In the genomic region with DNA sequence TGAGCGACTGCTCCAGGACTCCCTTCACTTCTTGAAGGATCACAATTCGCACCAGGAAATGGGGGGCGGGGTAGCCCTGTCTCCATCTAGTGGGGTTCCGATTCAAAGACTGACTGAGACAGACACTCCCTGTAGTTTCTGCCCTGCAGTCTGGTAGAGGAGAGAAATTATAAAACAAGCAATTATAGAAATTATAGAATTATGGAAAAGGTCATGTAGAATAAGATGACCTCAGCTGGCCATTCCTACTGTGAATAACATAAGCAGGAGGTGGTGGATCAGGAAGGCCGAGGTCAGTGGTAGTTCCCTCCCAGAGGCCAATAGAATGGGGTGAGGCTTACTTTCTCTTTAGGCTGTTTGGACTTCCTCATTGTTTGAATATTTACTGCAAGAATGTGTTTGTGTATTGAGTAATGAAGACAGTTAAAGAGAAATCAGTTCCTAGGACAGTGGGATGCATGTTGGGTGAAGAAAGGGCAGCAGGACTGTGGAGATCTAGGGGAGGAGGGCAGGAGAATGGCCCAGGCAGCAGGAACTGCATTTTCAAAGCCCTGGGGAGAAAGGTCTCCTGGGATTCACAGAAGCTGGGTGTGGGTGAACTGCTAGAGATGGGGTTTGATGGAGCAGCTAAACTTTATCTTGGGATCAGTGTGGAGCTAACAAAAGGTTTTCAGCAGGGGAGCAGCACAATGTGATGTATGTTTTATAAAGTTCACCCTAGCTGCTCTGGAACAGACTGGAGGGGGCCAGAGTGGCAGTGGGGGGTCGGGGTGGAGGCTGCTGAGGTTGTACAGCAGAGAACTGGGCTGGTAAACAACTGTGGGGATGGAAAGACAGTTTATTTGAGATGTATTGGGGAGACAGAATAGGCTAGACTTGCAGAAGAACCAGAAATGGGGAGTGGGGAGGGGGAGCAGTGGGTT, we compare ENCODE assay signal across 8 cellular contexts. TPM values are rescaled to one million over a fixed set of nuclear protein-coding genes. Genes with fewer than 3 reads are reported as not detected.
A peak's percentile ranks its signal among the peaks of the same experiment; 100 is the strongest.
DNase-seq lines count a peak whose midpoint lies in the region; ATAC-seq and TF ChIP-seq lines count a peak whose summit lies in the region.

No MANE protein-coding gene starts in this region.

- H3K27ac ChIP-seq in mammary epithelial cell (ENCODE audit: insufficient read depth, low read depth, low read length) (no peak overlapping the region), lower lobe of right lung (peak overlapping the region; percentile 92), upper lobe of right lung (peak overlapping the region; percentile 93)

- CTCF ChIA-PET in mammary epithelial cell (lab: Charles Lee; ENCODE audit: low non-redundant PET): no interaction called here

- H3K9me3 ChIP-seq in mammary epithelial cell (replicated peaks; ENCODE audit: insufficient read depth, low read length) (peaks cover 9% of the 10 kb centered on the region), lower lobe of right lung (peaks cover 18% of the 10 kb centered on the region), upper lobe of right lung (peaks cover 10% of the 10 kb centered on the region)

- H2AFZ ChIP-seq in mammary epithelial cell (ENCODE audit: low read depth, low read length): peak overlapping the region; percentile 44

- ATAC-seq in lower lobe of right lung (peak; percentile 57 to 66), upper lobe of right lung (peak; percentile 65), GM19463 (IDR thresholded peaks at IDR 0.05; ENCODE audit: unreplicated experiment) (no peak)

- H4K20me1 ChIP-seq in mammary epithelial cell (ENCODE audit: insufficient read depth, low read length): no peaks in the 10 kb centered on the region

- DNase-seq in GM10266 (ENCODE audit: extremely low spot score) (peak; percentile 36), NCI-H69 (lab: John Stamatoyannopoulos, UW) (peak; percentile 29), mammary epithelial cell (peak; percentile 31), lower lobe of right lung (no peak), upper lobe of right lung (no peak), GM13977 (ENCODE audit: low spot score) (no peak), DMS 273 treated with DMSO at 0.1 percent for 48 hours (lab: John Stamatoyannopoulos, UW) (no peak)

- no peaks in the 10 kb centered on the region for H3K79me2 ChIP-seq in mammary epithelial cell (ENCODE audit: insufficient read depth, low read length)

- H3K27me3 ChIP-seq in mammary epithelial cell (ENCODE audit: insufficient read depth, low read length): no peaks in the 10 kb centered on the region
- H3K27me3 ChIP-seq in lower lobe of right lung (ENCODE audit: low read depth): no peaks in the 10 kb centered on the region
- no peaks in the 10 kb centered on the region for H3K27me3 ChIP-seq in upper lobe of right lung

- no peak for TF ChIP-seq CTCF in GM10266 (IDR thresholded peaks at IDR 0.05; ENCODE audit: control insufficient read depth, insufficient read depth, low read depth, missing control alignments)
- no peak for TF ChIP-seq CTCF in mammary epithelial cell (conservative IDR thresholded peaks at IDR 0.05 in 1 of 2, IDR thresholded peaks at IDR 0.05 in 1 of 2; ENCODE audit: extremely low read depth in 1 of 2, insufficient read depth in 1 of 2, low read depth in 1 of 2, low read length in 2 of 2)
- no peak for TF ChIP-seq CTCF in lower lobe of right lung (IDR thresholded peaks at IDR 0.05)
- TF ChIP-seq CTCF in upper lobe of right lung (IDR thresholded peaks at IDR 0.05): peak; percentile 6
- TF ChIP-seq CTCF in GM13977 (IDR thresholded peaks at IDR 0.05; ENCODE audit: extremely low read depth, insufficient read depth, missing control alignments): no peak

- H3K4me1 ChIP-seq in mammary epithelial cell (ENCODE audit: insufficient read depth, low read length) (peaks cover 17% of the 10 kb centered on the region), lower lobe of right lung (peaks cover 26% of the 10 kb centered on the region), upper lobe of right lung (peaks cover 19% of the 10 kb centered on the region)

- dilution Hi-C loops in mammary epithelial cell (cut with HindIII; ENCODE audit: low sequenced_read_pairs): no loop called here

- intact Hi-C loops in mammary epithelial cell (cut with micrococcal nuclease): loop anchor here (2.0 to 5.0 kb wide), 4 partner anchors 53 to 292 kb away; a partner anchor contains a TSS
- intact Hi-C loops in lower lobe of right lung (cut with DNase I): no loop called here
- intact Hi-C loops in upper lobe of right lung (cut with DNase I): no loop called here

- H3K36me3 ChIP-seq in mammary epithelial cell (ENCODE audit: insufficient read depth, low read length): no peaks in the 10 kb centered on the region
- no peaks in the 10 kb centered on the region for H3K36me3 ChIP-seq in lower lobe of right lung
- H3K36me3 ChIP-seq in upper lobe of right lung: no peaks in the 10 kb centered on the region

- H3K4me2 ChIP-seq in mammary epithelial cell (ENCODE audit: insufficient read depth, low read depth, low read length): peak overlapping the region; percentile 77

- in situ Hi-C loops in mammary epithelial cell (cut with MboI; ENCODE audit: low sequenced_read_pairs in 2 of 2): loop anchor here in 1 of 2 donors (25.0 kb wide), 1 partner anchor 97 kb away; no protein-coding TSS in a partner anchor
- in situ Hi-C loops in GM13977 (cut with MboI; ENCODE audit: low pct_unique_long_range_greater_than_20kb, low sequenced_read_pairs, unreplicated experiment): no loop called here

- no TSS peak for BruUV-seq in mammary epithelial cell (replicated peaks; lab: Mats Ljungman, UMichigan)

- 84% methylated on average over 6 of the region's 6 CpGs for WGBS in mammary epithelial cell (ENCODE audit: low coverage, missing lambda C conversion rate)

- H3K4me3 ChIP-seq in mammary epithelial cell (replicated peaks in 1 of 3; ENCODE audit: insufficient read depth in 1 of 3, low read depth in 2 of 3, low read length in 3 of 3): no peak overlapping the region
- H3K4me3 ChIP-seq in lower lobe of right lung: peak overlapping the region; percentile 62
- H3K4me3 ChIP-seq in upper lobe of right lung: peak overlapping the region; percentile 69

- no peak overlapping the region for H3K9ac ChIP-seq in mammary epithelial cell (ENCODE audit: insufficient read depth, low read length)

RNA-seq across cellular contexts. Expression of a gene that starts 2.1 kb away (rescaled TPM):
- total RNA-seq in mammary epithelial cell: 1 to 10 TPM; 1.0 to 4.5 TPM
- 2.9 TPM for polyA plus RNA-seq in mammary epithelial cell
- 4.5 TPM for polyA minus RNA-seq in mammary epithelial cell
- total RNA-seq in lower lobe of right lung: 5.6 TPM
- total RNA-seq in upper lobe of right lung: 4.8 TPM

RNA-seq across cellular contexts. Expression of a gene that starts 13.8 kb away (rescaled TPM):
- 10 to 100 TPM in 1 of 2 donors, 1 to 10 TPM in 1; 8.0 to 11.3 TPM for total RNA-seq in mammary epithelial cell
- polyA plus RNA-seq in mammary epithelial cell: 6.5 TPM
- polyA minus RNA-seq in mammary epithelial cell: 2.6 TPM
- total RNA-seq in lower lobe of right lung: 60.5 TPM
- 35.6 TPM for total RNA-seq in upper lobe of right lung

RNA-seq across cellular contexts. Expression of a gene that starts 47.7 kb away (rescaled TPM):
- 10 to 100 TPM in 1 of 2 donors, 1 to 10 TPM in 1; 1.8 to 12.7 TPM for total RNA-seq in mammary epithelial cell
- polyA plus RNA-seq in mammary epithelial cell: 10.3 TPM
- 10.7 TPM for polyA minus RNA-seq in mammary epithelial cell
- 3.9 TPM for total RNA-seq in lower lobe of right lung
- 2.4 TPM for total RNA-seq in upper lobe of right lung

RNA-seq across cellular contexts. Expression of a gene that starts 59.7 kb away (rescaled TPM):
- 10 to 100 TPM; 14.6 to 14.7 TPM for total RNA-seq in mammary epithelial cell
- 5.4 TPM for polyA plus RNA-seq in mammary epithelial cell
- 2.9 TPM for polyA minus RNA-seq in mammary epithelial cell
- total RNA-seq in lower lobe of right lung: 60.3 TPM
- total RNA-seq in upper lobe of right lung: 56.2 TPM

Comparison
In these comparisons a context has a peak if more than half of its experiments do, and no peak if none do; other contexts are left out.
1. DNase-seq: peak in GM10266 (single experiment), NCI-H69 (single experiment) and mammary epithelial cell (single experiment); none in lower lobe of right lung (single experiment), upper lobe of right lung (single experiment), GM13977 (single experiment) and DMS 273 treated with DMSO at 0.1 percent for 48 hours (single experiment).
2. H3K4me3 ChIP-seq: peak in lower lobe of right lung (single experiment) and upper lobe of right lung (single experiment); none in mammary epithelial cell (0 of 3).